22 cellular contexts compared by ENCODE assay signal in the genomic region with DNA sequence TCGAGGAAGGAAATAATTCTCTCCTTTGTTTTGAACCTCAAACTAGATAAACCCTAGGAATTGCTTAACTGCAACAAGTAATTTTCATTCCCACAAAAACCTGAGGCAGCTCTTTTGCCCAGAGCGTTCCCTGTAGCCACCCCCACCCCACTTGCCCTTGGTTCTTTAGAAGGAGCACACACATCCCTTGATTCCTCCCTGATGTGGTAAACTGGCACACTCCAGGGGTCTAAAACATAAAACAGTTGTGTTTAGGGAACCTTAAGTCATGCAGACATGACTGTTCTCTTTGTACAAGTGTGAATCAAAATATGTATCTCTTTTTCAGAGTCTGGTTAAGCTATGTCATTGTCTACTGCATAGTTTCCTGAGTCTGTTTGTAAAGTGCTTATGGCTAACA. TPM values are rescaled to one million over a fixed set of nuclear protein-coding genes. Genes with fewer than 3 reads are reported as not detected.
DNase-seq lines count a peak whose midpoint lies in the region; ATAC-seq and TF ChIP-seq lines count a peak whose summit lies in the region.
"Had no signal": no experiment of that assay in that cellular context is flagged by ENCODE, and none has a peak within 500 bp of the region (broad histone marks: within the 10 kb centered on the region; RNA-seq: fewer than 3 reads in every experiment).

No MANE protein-coding gene starts in this region.

- H3K9me3 ChIP-seq in right atrium auricular region = no peaks in the 10 kb centered on the region
- H3K9me3 ChIP-seq in ascending aorta = no peaks in the 10 kb centered on the region
- no peaks in the 10 kb centered on the region for H3K9me3 ChIP-seq in right cardiac atrium (ENCODE audit: control insufficient read depth, low read length)
- H3K9me3 ChIP-seq: colonic mucosa had no signal

- DNase-seq in right atrium auricular region (ENCODE audit: low spot score) (no peak), Right ventricle myocardium inferior (ENCODE audit: missing footprints) (no peak), ascending aorta (ENCODE audit: low spot score in 2 of 2) (no peak), right cardiac atrium (no peak), NCI-H524 (lab: John Stamatoyannopoulos, UW) (no peak), AG08396 (ENCODE audit: low spot score) (no peak)
- DNase-seq: activated CD4-positive, alpha-beta T cell treated with anti-CD3 and anti-CD28 coated beads, Interleukin-2, amount 50 U/mL, for 4 hours; activated naive CD4-positive, alpha-beta T cell treated with Interleukin-2 at 50 U/mL for 16 hours; colonic mucosa; DMS79; hippocampal formation; islet precursor cell; naive thymus-derived CD4-positive, alpha-beta T cell; NCI-H146; NCI-H2171 treated with DMSO at 0.1 percent for 48 hours; NCI-H69; SHP77; stimulated activated CD4-positive, alpha-beta T cell treated with anti-CD3 and anti-CD28 coated beads, Interleukin-15, amount 100 ng/mL, for 24 hours had no signal

- no peak for ATAC-seq in Right ventricle myocardium inferior
- no peak for ATAC-seq in right cardiac atrium
- ATAC-seq in GM19463 (IDR thresholded peaks at IDR 0.05; ENCODE audit: unreplicated experiment) = no peak
- ATAC-seq: naive thymus-derived CD4-positive, alpha-beta T cell; sciatic nerve had no signal

- H3K4me1 ChIP-seq in right atrium auricular region (peaks cover 0 to 22% of the 10 kb centered on the region in 2 donors), ascending aorta (peaks cover 6 to 17% of the 10 kb centered on the region in 2 donors), right cardiac atrium (ENCODE audit: control insufficient read depth, insufficient read depth, low read length) (peaks cover 3% of the 10 kb centered on the region)
- H3K4me1 ChIP-seq: colonic mucosa had no signal

- WGBS in right cardiac atrium = 57% methylated on average over 2 of the region's 2 CpGs

- intact Hi-C loops in Right ventricle myocardium inferior (cut with DNase I) = no loop called here
- intact Hi-C loops in ascending aorta (cut with DNase I) = no loop called here
- intact Hi-C loops in right cardiac atrium (cut with DNase I) = no loop called here

- H3K27me3 ChIP-seq in right atrium auricular region = no peaks in the 10 kb centered on the region
- no peaks in the 10 kb centered on the region for H3K27me3 ChIP-seq in ascending aorta
- H3K27me3 ChIP-seq in right cardiac atrium (ENCODE audit: control insufficient read depth, insufficient read depth) = no peaks in the 10 kb centered on the region
- H3K27me3 ChIP-seq: colonic mucosa had no signal

- peaks cover 30% of the 10 kb centered on the region for H3K36me3 ChIP-seq in right atrium auricular region
- H3K36me3 ChIP-seq in ascending aorta = peaks cover 11 to 27% of the 10 kb centered on the region in 2 donors
- H3K36me3 ChIP-seq: colonic mucosa had no signal

- H3K4me3 ChIP-seq in right atrium auricular region (no peak overlapping the region), ascending aorta (no peak overlapping the region), right cardiac atrium (ENCODE audit: low read length) (no peak overlapping the region)
- H3K4me3 ChIP-seq: colonic mucosa had no signal

- H3K27ac ChIP-seq in right atrium auricular region = peak overlapping the region; percentile 31 to 33
- H3K27ac ChIP-seq in ascending aorta = peak overlapping the region; percentile 60 to 75
- H3K27ac ChIP-seq in right cardiac atrium (ENCODE audit: low read length) = peak overlapping the region; percentile 23
- H3K27ac ChIP-seq: colonic mucosa, parathyroid adenoma, VCaP had no signal

- TF ChIP-seq CTCF in right atrium auricular region (IDR thresholded peaks at IDR 0.05) (no peak), ascending aorta (IDR thresholded peaks at IDR 0.05) (no peak)

RNA-seq across cellular contexts. Expression of a gene that starts 14.0 kb away (rescaled TPM):
- total RNA-seq in right atrium auricular region (100 to 1,000 TPM in 1 of 2 donors, 10 to 100 TPM in 1; 81.2 to 111 TPM), Right ventricle myocardium inferior (65.0 TPM), ascending aorta (51.8 TPM), right cardiac atrium (10 to 100 TPM; 55.7 to 96.4 (median 68.3) TPM)
- polyA plus RNA-seq in right cardiac atrium = 31.4 TPM

RNA-seq across cellular contexts. Expression of a gene that starts 38.4 kb away (rescaled TPM):
- total RNA-seq in right atrium auricular region (10 to 100 TPM; 13.1 to 13.6 TPM), Right ventricle myocardium inferior (14.0 TPM), ascending aorta (12.9 TPM), right cardiac atrium (10 to 100 TPM; 19.7 to 29.7 (median 23.9) TPM)
- polyA plus RNA-seq in right cardiac atrium = 5.7 TPM

RNA-seq across cellular contexts. Expression of a gene that starts 38.5 kb away (rescaled TPM):
- under 1 TPM; 0.59 to 0.94 TPM for total RNA-seq in right atrium auricular region
- 1.9 TPM for total RNA-seq in Right ventricle myocardium inferior
- 0.11 TPM for total RNA-seq in ascending aorta
- total RNA-seq in right cardiac atrium = 1 to 10 TPM; 1.5 to 3.4 (median 2.0) TPM
- 0.68 TPM for polyA plus RNA-seq in right cardiac atrium
